ENCODE assay signal across 28 cellular contexts in the genomic region with DNA sequence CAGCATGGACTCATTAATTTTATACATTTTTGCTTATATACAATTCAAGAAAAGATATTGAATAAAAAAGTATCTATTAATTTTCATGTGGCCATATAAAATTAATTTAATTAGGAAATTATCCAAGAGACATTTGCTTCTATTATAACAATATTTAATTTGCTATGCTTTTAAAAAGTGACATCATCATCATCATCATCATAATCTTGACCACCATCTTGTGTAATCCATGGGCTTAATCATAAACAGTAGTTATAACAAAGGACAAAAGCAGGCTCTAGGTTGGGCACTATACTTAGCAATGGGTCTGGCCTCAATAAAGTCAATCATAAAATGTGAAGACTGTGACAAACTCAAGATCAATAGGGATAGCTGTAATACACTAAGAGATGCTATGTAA.
"Had no signal": no experiment of that assay in that cellular context is flagged by ENCODE, and none has a peak within 500 bp of the region (broad histone marks: within the 10 kb centered on the region; RNA-seq: fewer than 3 reads in every experiment).

No MANE protein-coding gene starts in this region.

- ATAC-seq: stimulated activated effector memory CD8-positive, alpha-beta T cell treated with anti-CD3 and anti-CD28 coated beads, Interleukin-12 subunit alpha, Interleukin-12 subunit beta, amount 100 ng/mL, for 72 hours; stimulated activated memory B cell treated with anti-CD40 and anti-IgM and Interleukin-4, amounts not matched to agents 10 μg/mL and 1 μg/mL and 100 μg/mL, for 72 hours; stimulated activated naive B cell treated with anti-CD40 and anti-IgM and Interleukin-4, amounts not matched to agents 10 μg/mL and 1 μg/mL and 100 μg/mL, for 72 hours; stimulated activated naive CD8-positive, alpha-beta T cell treated with anti-CD3 and anti-CD28 coated beads, Interleukin-15, amount 100 ng/mL, for 72 hours; stimulated activated naive CD8-positive, alpha-beta T cell treated with anti-CD3 and anti-CD28 coated beads, Interleukin-15, Interleukin-2, amounts not matched to agents 100 U/mL and 50 U/mL, for 24 hours; upper lobe of right lung had no signal

- DNase-seq: stimulated activated CD4-positive, alpha-beta T cell treated with anti-CD3 and anti-CD28 coated beads, Interleukin-2, amount 100 ng/mL, for 48 hours; stimulated activated CD4-positive, alpha-beta T cell treated with anti-CD3 and anti-CD28 coated beads, Interleukin-4, amount 100 ng/mL, for 1 hour; stimulated activated CD4-positive, alpha-beta T cell treated with anti-CD3 and anti-CD28 coated beads, Interleukin-4, amount 100 ng/mL, for 24 hours; stimulated activated CD4-positive, alpha-beta T cell treated with anti-CD3 and anti-CD28 coated beads, Interleukin-4, amount 100 ng/mL, for 4 hours; stimulated activated CD8-positive, alpha-beta memory T cell treated with anti-CD3 and anti-CD28 coated beads, Interleukin-4, amount 100 ng/mL, for 48 hours; stimulated activated naive B cell treated with anti-CD40 and anti-IgM and Interleukin-4, amounts not matched to agents 10 μg/mL and 1 μg/mL and 100 μg/mL, for 72 hours; stimulated activated naive CD4-positive, alpha-beta T cell; stimulated activated naive CD4-positive, alpha-beta T cell treated with Interleukin-2 at 50 U/mL for 16 hours; stimulated activated naive CD8-positive, alpha-beta T cell treated with anti-CD3 and anti-CD28 coated beads, Interleukin-15, amount 100 ng/mL, for 72 hours; stimulated activated naive CD8-positive, alpha-beta T cell treated with anti-CD3 and anti-CD28 coated beads, Interleukin-15, Interleukin-2, amounts not matched to agents 100 U/mL and 50 U/mL, for 24 hours; stomach; substantia nigra; testis; thyroid gland; tibial artery; transverse colon; trophoblast cell; upper lobe of left lung; upper lobe of right lung; uterus had no signal

- H3K9me3 ChIP-seq: suprapubic skin, testis, thoracic aorta, thyroid gland, tibial artery, tibial nerve, transverse colon, upper lobe of left lung, upper lobe of right lung, uterus, vagina had no signal

- H3K4me1 ChIP-seq: stomach, suprapubic skin, testis, thyroid gland, tibial artery, tibial nerve, transverse colon, upper lobe of left lung, upper lobe of right lung, uterus, vagina had no signal

- H3K4me3 ChIP-seq: stomach, suprapubic skin, testis, thoracic aorta, thyroid gland, tibial artery, tibial nerve, transverse colon, upper lobe of left lung, upper lobe of right lung, uterus, vagina had no signal

- H3K36me3 ChIP-seq: stomach, suprapubic skin, thoracic aorta, thyroid gland, tibial artery, tibial nerve, transverse colon, upper lobe of left lung, upper lobe of right lung, uterus, vagina had no signal

- H3K27ac Mint-ChIP-seq: stimulated activated effector memory CD8-positive, alpha-beta T cell treated with anti-CD3 and anti-CD28 coated beads, Interleukin-12 subunit alpha, Interleukin-12 subunit beta, amount 100 ng/mL, for 72 hours; stimulated activated memory B cell treated with anti-CD40 and anti-IgM and Interleukin-4, amounts not matched to agents 10 μg/mL and 1 μg/mL and 100 μg/mL, for 72 hours; stimulated activated naive B cell treated with anti-CD40 and anti-IgM and Interleukin-4, amounts not matched to agents 10 μg/mL and 1 μg/mL and 100 μg/mL, for 72 hours; stimulated activated naive CD8-positive, alpha-beta T cell treated with anti-CD3 and anti-CD28 coated beads, Interleukin-15, amount 100 ng/mL, for 72 hours; stimulated activated naive CD8-positive, alpha-beta T cell treated with anti-CD3 and anti-CD28 coated beads, Interleukin-15, Interleukin-2, amounts not matched to agents 100 ng/mL and 50 ng/mL, for 24 hours had no signal

- H3K27ac ChIP-seq: stomach, suprapubic skin, testis, thoracic aorta, thyroid gland, tibial artery, tibial nerve, transverse colon, upper lobe of left lung, upper lobe of right lung, uterus, vagina had no signal

- H3K4me1 Mint-ChIP-seq: stimulated activated effector memory CD8-positive, alpha-beta T cell treated with anti-CD3 and anti-CD28 coated beads, Interleukin-12 subunit alpha, Interleukin-12 subunit beta, amount 100 ng/mL, for 72 hours; stimulated activated memory B cell treated with anti-CD40 and anti-IgM and Interleukin-4, amounts not matched to agents 10 μg/mL and 1 μg/mL and 100 μg/mL, for 72 hours; stimulated activated naive B cell treated with anti-CD40 and anti-IgM and Interleukin-4, amounts not matched to agents 10 μg/mL and 1 μg/mL and 100 μg/mL, for 72 hours; stimulated activated naive CD8-positive, alpha-beta T cell treated with anti-CD3 and anti-CD28 coated beads, Interleukin-15, amount 100 ng/mL, for 72 hours had no signal

- H3K36me3 Mint-ChIP-seq: stimulated activated effector memory CD8-positive, alpha-beta T cell treated with anti-CD3 and anti-CD28 coated beads, Interleukin-12 subunit alpha, Interleukin-12 subunit beta, amount 100 ng/mL, for 72 hours; stimulated activated memory B cell treated with anti-CD40 and anti-IgM and Interleukin-4, amounts not matched to agents 10 μg/mL and 1 μg/mL and 100 μg/mL, for 72 hours; stimulated activated naive B cell treated with anti-CD40 and anti-IgM and Interleukin-4, amounts not matched to agents 10 μg/mL and 1 μg/mL and 100 μg/mL, for 72 hours had no signal

- FAIRE-seq: urothelium cell line had no signal

- H3K27me3 Mint-ChIP-seq: stimulated activated memory B cell treated with anti-CD40 and anti-IgM and Interleukin-4, amounts not matched to agents 10 μg/mL and 1 μg/mL and 100 μg/mL, for 72 hours; stimulated activated naive B cell treated with anti-CD40 and anti-IgM and Interleukin-4, amounts not matched to agents 10 μg/mL and 1 μg/mL and 100 μg/mL, for 72 hours; stimulated activated naive CD8-positive, alpha-beta T cell treated with anti-CD3 and anti-CD28 coated beads, Interleukin-15, amount 100 ng/mL, for 72 hours; stimulated activated naive CD8-positive, alpha-beta T cell treated with anti-CD3 and anti-CD28 coated beads, Interleukin-15, Interleukin-2, amounts not matched to agents 100 ng/mL and 50 ng/mL, for 24 hours had no signal

- H3K4me3 Mint-ChIP-seq: stimulated activated effector memory CD8-positive, alpha-beta T cell treated with anti-CD3 and anti-CD28 coated beads, Interleukin-12 subunit alpha, Interleukin-12 subunit beta, amount 100 ng/mL, for 72 hours; stimulated activated memory B cell treated with anti-CD40 and anti-IgM and Interleukin-4, amounts not matched to agents 10 μg/mL and 1 μg/mL and 100 μg/mL, for 72 hours; stimulated activated naive B cell treated with anti-CD40 and anti-IgM and Interleukin-4, amounts not matched to agents 10 μg/mL and 1 μg/mL and 100 μg/mL, for 72 hours; stimulated activated naive CD8-positive, alpha-beta T cell treated with anti-CD3 and anti-CD28 coated beads, Interleukin-15, amount 100 ng/mL, for 72 hours; stimulated activated naive CD8-positive, alpha-beta T cell treated with anti-CD3 and anti-CD28 coated beads, Interleukin-15, Interleukin-2, amounts not matched to agents 100 ng/mL and 50 ng/mL, for 24 hours had no signal

- H3K27me3 ChIP-seq: stomach, suprapubic skin, testis, thyroid gland, tibial artery, tibial nerve, transverse colon, upper lobe of left lung, upper lobe of right lung, uterus, vagina had no signal
